ENCODE assay signal across 8 cellular contexts in the genomic region with DNA sequence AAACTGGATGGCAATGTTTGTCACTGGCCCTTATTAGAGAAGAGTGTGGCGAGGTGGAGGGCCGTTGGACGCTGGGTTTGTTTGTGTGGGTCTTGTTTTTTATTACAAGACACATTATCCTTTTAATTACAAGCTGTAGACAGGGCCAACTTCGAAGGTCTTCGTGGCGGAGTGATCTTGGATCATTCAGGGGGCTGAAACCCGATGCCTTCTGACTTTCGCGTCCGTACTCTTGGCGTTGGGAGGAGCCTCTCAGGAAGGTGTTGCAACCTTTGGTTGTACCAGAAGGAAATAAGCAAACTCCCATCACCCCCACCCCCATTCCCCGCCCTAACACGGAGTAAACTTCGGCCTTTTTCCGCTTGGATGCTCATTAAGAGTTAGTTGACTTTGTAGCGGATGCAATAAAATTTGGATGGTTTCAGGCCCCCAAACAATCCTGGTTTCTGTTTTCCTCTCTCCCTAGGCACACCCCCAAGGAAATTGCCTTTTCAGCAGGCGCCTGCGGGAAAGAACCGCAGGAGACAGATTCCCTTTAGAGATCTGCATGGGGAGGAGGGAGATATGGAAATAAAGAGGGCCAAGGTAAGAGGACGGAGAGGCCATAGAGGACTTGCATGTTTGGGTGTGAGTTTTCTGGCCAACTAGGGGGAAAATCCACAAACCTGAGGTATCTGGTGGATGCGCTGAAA.
DNase-seq lines count a peak whose midpoint lies in the region; ATAC-seq and TF ChIP-seq lines count a peak whose summit lies in the region.

No MANE protein-coding gene starts in this region.

- dilution Hi-C loops in IMR-90 (cut with HindIII; ENCODE audit: low sequenced_read_pairs, unreplicated experiment), result no loop called here

- peaks cover 39% of the 10 kb centered on the region for H3K27me3 Mint-ChIP-seq in activated CD4-positive, alpha-beta T cell treated with anti-CD3 and anti-CD28 coated beads, Interleukin-2, amount 10 ng/mL, durations not matched to agents 7 days and 5 days

- BruUV-seq in IMR-90 (replicated peaks; lab: Mats Ljungman, UMichigan), result no TSS peak

- no peak for TF ChIP-seq RAD21 in IMR-90 (IDR thresholded peaks at IDR 0.05; ENCODE audit: low read length)

- peak overlapping the region; percentile 74 for H3K56ac ChIP-seq in IMR-90 (ENCODE audit: extremely low read depth, insufficient read depth, low read length)

- H4K91ac ChIP-seq in IMR-90 (ENCODE audit: insufficient read depth, low read depth, low read length), result peak overlapping the region; percentile 72

- peak overlapping the region; percentile 85 for H3K4ac ChIP-seq in IMR-90 (ENCODE audit: low read depth, low read length)

- no peak overlapping the region for H3K4me3 Mint-ChIP-seq in activated CD4-positive, alpha-beta T cell treated with anti-CD3 and anti-CD28 coated beads, Interleukin-2, amount 10 ng/mL, durations not matched to agents 7 days and 5 days

- H2AFZ ChIP-seq in IMR-90 (replicated peaks; ENCODE audit: low read length, poor library complexity), result peak overlapping the region; percentile 92

- ATAC-seq in IMR-90 (ENCODE audit: low read depth) (no peak), HG03520 (IDR thresholded peaks at IDR 0.05; ENCODE audit: unreplicated experiment) (no peak), esophagus mucosa (no peak)

- WGBS in IMR-90 (ENCODE audit: extremely low coverage in 2 of 2, insufficient read length in 1 of 2), 2 experiments, result no CpG with 5 or more reads among the region's 21 CpGs

- H3K27me3 ChIP-seq in BE2C, result peaks cover 42% of the 10 kb centered on the region
- peaks cover 3% of the 10 kb centered on the region; the same call in 1 of the 2 replicates for H3K27me3 ChIP-seq in IMR-90 (ENCODE audit: control insufficient read depth, insufficient read depth, low read length)

- H3K18ac ChIP-seq in IMR-90 (ENCODE audit: low read depth, low read length), result peak overlapping the region; percentile 87

- H3K9me3 ChIP-seq in BE2C (no peaks in the 10 kb centered on the region), IMR-90 (ENCODE audit: control insufficient read depth, insufficient read depth, low read length) (no peaks in the 10 kb centered on the region)

- no peak overlapping the region for H3K27ac Mint-ChIP-seq in activated CD4-positive, alpha-beta T cell treated with anti-CD3 and anti-CD28 coated beads, Interleukin-2, amount 10 ng/mL, durations not matched to agents 7 days and 5 days

- peaks cover 4% of the 10 kb centered on the region; the same call in 1 of the 2 replicates for H3K9me1 ChIP-seq in IMR-90 (ENCODE audit: insufficient read depth, low read length)

- peaks cover 7% of the 10 kb centered on the region for H3K4me1 ChIP-seq in BE2C
- H3K4me1 ChIP-seq in IMR-90 (ENCODE audit: control insufficient read depth, insufficient read depth, low read length), result no peaks in the 10 kb centered on the region

- H2BK20ac ChIP-seq in IMR-90 (ENCODE audit: low read depth, low read length), result peak overlapping the region; percentile 28; the same call in 1 of the 2 replicates

- DNase-seq in BE2C (no peak), IMR-90 (peak; percentile 55), SHP77 treated with DMSO at 0.1 percent for 48 hours (lab: John Stamatoyannopoulos, UW) (peak; percentile 76), iPS-NIHi7 (ENCODE audit: extremely low spot score) (peak; percentile 29), germinal center (ENCODE audit: low spot score) (no peak)
- no peak for DNase-seq in activated CD4-positive, alpha-beta T cell treated with anti-CD3 and anti-CD28 coated beads, Interleukin-2, amount 10 ng/mL, durations not matched to agents 7 days and 5 days

- no peaks in the 10 kb centered on the region for H3K79me1 ChIP-seq in IMR-90 (ENCODE audit: low read depth in 1 of 2, low read length in 2 of 2)

- peak overlapping the region; percentile 94 for H3K4me2 ChIP-seq in IMR-90 (ENCODE audit: low read depth, low read length)

- in situ Hi-C loops in IMR-90 (cut with MboI; ENCODE audit: low sequenced_read_pairs), result loop anchor here (10.0 kb wide), 2 partner anchors 347 to 997 kb away; partner anchors contain the start of genes CBX3 and HNRNPA2B1

- POLR2A ChIA-PET in IMR-90 (lab: Charles Lee; ENCODE audit: unreplicated experiment), result no interaction called here
- POLR2A ChIA-PET in activated CD4-positive, alpha-beta T cell treated with anti-CD3 and anti-CD28 coated beads, Interleukin-2, amount 10 ng/mL, durations not matched to agents 7 days and 5 days (lab: Charles Lee), result no interaction called here

- H4K5ac ChIP-seq in IMR-90 (ENCODE audit: low read depth, low read length), result peak overlapping the region; percentile 96

- H2AK5ac ChIP-seq in IMR-90 (ENCODE audit: low read depth, low read length), result no peak overlapping the region

- peaks cover 12% of the 10 kb centered on the region for H3K36me3 Mint-ChIP-seq in activated CD4-positive, alpha-beta T cell treated with anti-CD3 and anti-CD28 coated beads, Interleukin-2, amount 10 ng/mL, durations not matched to agents 7 days and 5 days (ENCODE audit: low read depth)

- no peak for TF ChIP-seq POLR2A in IMR-90 (IDR thresholded peaks at IDR 0.05; ENCODE audit: low read depth, low read length)

- H3K4me1 Mint-ChIP-seq in activated CD4-positive, alpha-beta T cell treated with anti-CD3 and anti-CD28 coated beads, Interleukin-2, amount 10 ng/mL, durations not matched to agents 7 days and 5 days, result peaks cover 53% of the 10 kb centered on the region

- H3K27ac ChIP-seq in IMR-90 (ENCODE audit: insufficient read depth, low read length), result peak overlapping the region; percentile 82

- intact Hi-C loops in IMR-90 (cut with micrococcal nuclease), result loop anchor here (10.0 kb wide), 1 partner anchor 347 kb away; the partner anchor contains the start of genes CBX3 and HNRNPA2B1

- H2AK9ac ChIP-seq in IMR-90 (replicated peaks; ENCODE audit: low read depth, low read length, poor library complexity), result peak overlapping the region; percentile 43

- H3K23ac ChIP-seq in IMR-90 (ENCODE audit: low read depth, low read length), result peak overlapping the region; percentile 87

- CTCF ChIA-PET in IMR-90 (lab: Yijun Ruan, JAX), result interaction anchor here (1.1 kb wide), 1 partner anchor 565 kb away, joined by 3 read pairs; no protein-coding TSS in a partner anchor
- CTCF ChIA-PET in activated CD4-positive, alpha-beta T cell treated with anti-CD3 and anti-CD28 coated beads, Interleukin-2, amount 10 ng/mL, durations not matched to agents 7 days and 5 days (lab: Charles Lee), result no interaction called here

- peak overlapping the region; percentile 76; the same call in 1 of the 2 replicates for H2BK120ac ChIP-seq in IMR-90 (ENCODE audit: low read depth, low read length)

- TF ChIP-seq CTCF in BE2C (IDR thresholded peaks at IDR 0.05; ENCODE audit: low read depth, low read length) (no peak), IMR-90 (conservative IDR thresholded peaks at IDR 0.05; ENCODE audit: low read depth, low read length) (no peak)

- H3K4me3 ChIP-seq in BE2C (ENCODE audit: low read depth, low read length), result peak overlapping the region; percentile 63
- peak overlapping the region; percentile 57 for H3K4me3 ChIP-seq in IMR-90 (ENCODE audit: insufficient read depth, low read depth, low read length)

- no peaks in the 10 kb centered on the region for H4K20me1 ChIP-seq in IMR-90 (ENCODE audit: insufficient read depth, low read length)

- H3K9ac ChIP-seq in IMR-90 (ENCODE audit: low read depth, low read length), result peak overlapping the region; percentile 53

- H3K9me3 Mint-ChIP-seq in activated CD4-positive, alpha-beta T cell treated with anti-CD3 and anti-CD28 coated beads, Interleukin-2, amount 10 ng/mL, durations not matched to agents 7 days and 5 days, result peaks cover 23% of the 10 kb centered on the region

- peak overlapping the region; percentile 79 for H3K14ac ChIP-seq in IMR-90 (replicated peaks; ENCODE audit: low read depth, low read length)

- H4K8ac ChIP-seq in IMR-90 (ENCODE audit: low read depth in 2 of 2, low read length in 2 of 2), result peak overlapping the region; percentile 70 to 93

- H2BK15ac ChIP-seq in IMR-90 (ENCODE audit: low read depth, low read length), result peak overlapping the region; percentile 63; the same call in 2 of the 3 replicates

- H3K36me3 ChIP-seq in BE2C (no peaks in the 10 kb centered on the region), IMR-90 (ENCODE audit: control insufficient read depth, insufficient read depth, low read length) (no peaks in the 10 kb centered on the region)

- peak overlapping the region; percentile 92 for H2BK5ac ChIP-seq in IMR-90 (ENCODE audit: low read depth, low read length, poor library complexity, severe bottlenecking)

TF ChIP-seq in IMR-90, 13 proteins besides CTCF, POLR2A, EP300 and RAD21:
- TF ChIP-seq CEBPB (IDR thresholded peaks at IDR 0.05; ENCODE audit: low read depth, low read length) (peak; percentile 82), MXI1 (IDR thresholded peaks at IDR 0.05; ENCODE audit: borderline replicate concordance, low read depth, low read length) (no peak)

Comparison
In these comparisons a context has a peak if more than half of its experiments do, and no peak if none do; other contexts are left out.
1. DNase-seq: peak in IMR-90 (single experiment), SHP77 treated with DMSO at 0.1 percent for 48 hours (single experiment) and iPS-NIHi7 (single experiment); none in BE2C (single experiment), germinal center (single experiment) and activated CD4-positive, alpha-beta T cell treated with anti-CD3 and anti-CD28 coated beads, Interleukin-2, amount 10 ng/mL, durations not matched to agents 7 days and 5 days (single experiment).